ENCODE assay signal across 17 cellular contexts in the genomic region with DNA sequence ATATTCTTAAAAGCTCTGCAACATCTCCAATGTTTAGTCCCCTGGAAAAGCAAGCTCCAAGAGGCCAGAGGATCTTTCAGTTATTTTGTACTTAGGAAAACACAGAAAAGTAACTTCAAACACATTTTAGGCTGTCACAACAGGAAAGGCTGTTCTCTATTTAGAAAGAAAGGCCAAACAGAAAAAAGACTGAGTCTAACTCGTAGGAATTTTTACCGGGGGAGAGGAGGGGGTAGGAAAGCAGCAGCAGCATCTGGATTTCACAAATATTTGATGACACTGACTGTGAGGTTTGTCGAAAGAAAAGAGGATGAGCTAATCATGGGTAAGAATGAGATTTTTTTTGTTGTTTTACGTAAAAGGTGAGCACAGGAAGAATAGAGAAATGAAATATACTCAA.
DNase-seq lines count a peak whose midpoint lies in the region; ATAC-seq, FAIRE-seq and TF ChIP-seq lines count a peak whose summit lies in the region.
"Had no signal": no experiment of that assay in that cellular context is flagged by ENCODE, and none has a peak within 500 bp of the region (broad histone marks: within the 10 kb centered on the region; RNA-seq: fewer than 3 reads in every experiment).

No MANE protein-coding gene starts in this region.

- H2AFZ ChIP-seq in keratinocyte (ENCODE audit: control insufficient read depth, low read length) (no peak overlapping the region), smooth muscle cell (ENCODE audit: low read depth) (no peak overlapping the region), OCI-LY7 (ENCODE audit: low read length) (no peak overlapping the region)

- dilution Hi-C loops in keratinocyte (cut with MboI; ENCODE audit: extremely low pct_ligation_motif_present, low sequenced_read_pairs): no loop called here

- H3K9me1 ChIP-seq in keratinocyte (ENCODE audit: control insufficient read depth, extremely low read depth, insufficient read depth, low read length): no peaks in the 10 kb centered on the region

- H3K36me3 ChIP-seq in brain microvascular endothelial cell (replicated peaks): no peaks in the 10 kb centered on the region
- H3K36me3 ChIP-seq in keratinocyte (ENCODE audit: control insufficient read depth in 2 of 2, extremely low read depth in 1 of 2, insufficient read depth in 2 of 2, low read length in 2 of 2): peaks cover 0 to 8% of the 10 kb centered on the region in 2 experiments
- no peaks in the 10 kb centered on the region for H3K36me3 ChIP-seq in smooth muscle cell (ENCODE audit: low read depth)
- 0 out of 2 replicates have a peak, but pooled peaks cover 6% of the 10 kb centered on the region for H3K36me3 ChIP-seq in OCI-LY7 (ENCODE audit: insufficient read depth, low read length)

- no peak overlapping the region for H3K4me2 ChIP-seq in keratinocyte (ENCODE audit: control insufficient read depth, extremely low read depth, insufficient read depth, low read depth, low read length)
- peak overlapping the region; percentile 73 for H3K4me2 ChIP-seq in smooth muscle cell
- no peak overlapping the region for H3K4me2 ChIP-seq in OCI-LY7 (ENCODE audit: low read length)

- FAIRE-seq in keratinocyte (lab: Jason Lieb, UNC): peak; percentile 36
- FAIRE-seq: small intestine had no signal

- WGBS in smooth muscle cell (ENCODE audit: low lambda C conversion rate): 10% methylated on average over 4 of the region's 4 CpGs

- no peaks in the 10 kb centered on the region for H3K27me3 ChIP-seq in brain microvascular endothelial cell (replicated peaks)
- H3K27me3 ChIP-seq in keratinocyte (ENCODE audit: control insufficient read depth, extremely low read depth, insufficient read depth, low read length): no peaks in the 10 kb centered on the region
- no peaks in the 10 kb centered on the region for H3K27me3 ChIP-seq in smooth muscle cell (ENCODE audit: low read depth)
- H3K27me3 ChIP-seq: esophagus muscularis mucosa, testis had no signal

- H3K9me2 ChIP-seq in OCI-LY7 (ENCODE audit: insufficient read depth, low read length): no peaks in the 10 kb centered on the region

- peaks cover 19% of the 10 kb centered on the region for H3F3A ChIP-seq in smooth muscle cell (ENCODE audit: low read depth)

- no peak for ATAC-seq in HG02763 (IDR thresholded peaks at IDR 0.05; ENCODE audit: unreplicated experiment)
- ATAC-seq: activated CD8-positive, alpha-beta T cell treated with anti-CD3 and anti-CD28 coated beads, Interleukin-2, amount 10 ng/mL, durations not matched to agents 7 days and 5 days; naive thymus-derived CD4-positive, alpha-beta T cell; Panc1 had no signal

- intact Hi-C loops in OCI-LY7 (cut with micrococcal nuclease; ENCODE audit: unreplicated experiment): no loop called here

- POLR2A ChIA-PET in OCI-LY7 (lab: Charles Lee): interaction anchor here (0.5 to 0.9 kb wide), 3 partner anchors 10 to 487 kb away, joined by 3 read pairs; no protein-coding TSS in a partner anchor

- H3K79me2 ChIP-seq in keratinocyte (ENCODE audit: control insufficient read depth, insufficient read depth, low read length) (no peaks in the 10 kb centered on the region), smooth muscle cell (ENCODE audit: low read depth) (peaks cover 23% of the 10 kb centered on the region), OCI-LY7 (ENCODE audit: insufficient read depth, low read depth, low read length) (no peaks in the 10 kb centered on the region)

- no peak overlapping the region for H3K9ac ChIP-seq in keratinocyte (ENCODE audit: control insufficient read depth, extremely low read depth, insufficient read depth, low read length)
- peak overlapping the region; percentile 53 for H3K9ac ChIP-seq in smooth muscle cell (ENCODE audit: low read depth)

- CTCF ChIA-PET in OCI-LY7 (lab: Charles Lee; ENCODE audit: unreplicated experiment): no interaction called here

- H3K4me1 ChIP-seq in keratinocyte (ENCODE audit: control insufficient read depth, extremely low read depth, insufficient read depth, low read length) (no peaks in the 10 kb centered on the region), smooth muscle cell (ENCODE audit: low read depth) (peaks cover 21% of the 10 kb centered on the region), OCI-LY7 (ENCODE audit: insufficient read depth, low read length, poor library complexity, severe bottlenecking) (peaks cover 6% of the 10 kb centered on the region)
- H3K4me1 ChIP-seq: testis had no signal

- DNase-seq in HCEC 1CT (peak; percentile 78), brain microvascular endothelial cell (peak; percentile 42), keratinocyte (ENCODE audit: low read depth, low spot score) (no peak), smooth muscle cell (lab: John Stamatoyannopoulos, UW; ENCODE audit: unreplicated experiment) (no peak), NCI-H1105 treated with DMSO at 0.1 percent for 48 hours (lab: John Stamatoyannopoulos, UW) (no peak), OCI-LY7 (ENCODE audit: low spot score) (no peak), NCI-H1436 treated with DMSO at 0.1 percent for 48 hours (lab: John Stamatoyannopoulos, UW) (no peak)
- DNase-seq: activated CD8-positive, alpha-beta T cell treated with anti-CD3 and anti-CD28 coated beads, Interleukin-2, amount 10 ng/mL, durations not matched to agents 7 days and 5 days; activated gamma-delta T cell; MM.1S; naive thymus-derived CD4-positive, alpha-beta T cell; small intestine; testis had no signal

- in situ Hi-C loops in brain microvascular endothelial cell (cut with HindIII; ENCODE audit: low pct_ligation_motif_present, low sequenced_read_pairs): no loop called here

- H3K27ac ChIP-seq in brain microvascular endothelial cell: peak overlapping the region; percentile 23
- H3K27ac ChIP-seq in keratinocyte (ENCODE audit: control insufficient read depth, insufficient read depth, low read length): no peak overlapping the region
- H3K27ac ChIP-seq in smooth muscle cell (ENCODE audit: low read depth): peak overlapping the region; percentile 86
- H3K27ac ChIP-seq in OCI-LY7 (ENCODE audit: low read depth, low read length, poor library complexity, severe bottlenecking): no peak overlapping the region
- H3K27ac ChIP-seq: HL-60, testis had no signal

- no peak for TF ChIP-seq CTCF in brain microvascular endothelial cell (IDR thresholded peaks at IDR 0.05; ENCODE audit: low read depth, low read length, missing control alignments)
- TF ChIP-seq CTCF in keratinocyte (optimal IDR thresholded peaks at IDR 0.05 in 1 of 3, IDR thresholded peaks at IDR 0.05 in 1 of 3, conservative IDR thresholded peaks at IDR 0.05 in 1 of 3; ENCODE audit: extremely low read depth in 1 of 3, insufficient read depth in 2 of 3, low read length in 3 of 3): no peak
- TF ChIP-seq CTCF in smooth muscle cell (IDR thresholded peaks at IDR 0.05; ENCODE audit: borderline replicate concordance, insufficient read depth, poor library complexity, severe bottlenecking): no peak
- no peak for TF ChIP-seq CTCF in OCI-LY7 (conservative IDR thresholded peaks at IDR 0.05; ENCODE audit: low read length)

- H3K4me3 ChIP-seq in brain microvascular endothelial cell (ENCODE audit: low read depth, low read length) (no peak overlapping the region), keratinocyte (ENCODE audit: control insufficient read depth in 2 of 3, extremely low read depth in 1 of 3, insufficient read depth in 2 of 3, low read depth in 1 of 3, low read length in 3 of 3) (no peak overlapping the region), smooth muscle cell (no peak overlapping the region), OCI-LY7 (ENCODE audit: low read depth, low read length, poor library complexity, severe bottlenecking) (no peak overlapping the region)
- H3K4me3 ChIP-seq: esophagus muscularis mucosa, testis had no signal

- BruUV-seq in OCI-LY7 (replicated peaks; lab: Mats Ljungman, UMichigan): no TSS peak

- H4K20me1 ChIP-seq in keratinocyte (ENCODE audit: control insufficient read depth, extremely low read depth, insufficient read depth, low read length): no peaks in the 10 kb centered on the region
- peaks cover 86% of the 10 kb centered on the region for H4K20me1 ChIP-seq in smooth muscle cell (ENCODE audit: low read depth)
- H4K20me1 ChIP-seq in OCI-LY7 (ENCODE audit: insufficient read depth, low read length): no peaks in the 10 kb centered on the region

- H3K9me3 ChIP-seq in keratinocyte (ENCODE audit: control insufficient read depth, low read depth, low read length) (no peaks in the 10 kb centered on the region), smooth muscle cell (replicated peaks; ENCODE audit: low read depth) (no peaks in the 10 kb centered on the region), OCI-LY7 (ENCODE audit: low read length) (no peaks in the 10 kb centered on the region)
- H3K9me3 ChIP-seq: esophagus muscularis mucosa, testis had no signal

Comparison
In these comparisons a context has a peak if more than half of its experiments do, and no peak if none do; other contexts are left out.
1. DNase-seq: peak in HCEC 1CT (single experiment) and brain microvascular endothelial cell (single experiment); none in keratinocyte (single experiment), smooth muscle cell (single experiment), NCI-H1105 treated with DMSO at 0.1 percent for 48 hours (single experiment), OCI-LY7 (single experiment) and NCI-H1436 treated with DMSO at 0.1 percent for 48 hours (single experiment).
2. H3K27ac ChIP-seq: peak in brain microvascular endothelial cell (single experiment) and smooth muscle cell (single experiment); none in keratinocyte (single experiment) and OCI-LY7 (single experiment).